Comparison of ENCODE assay signal across 13 cellular contexts in genomic region chrX:150202641-150203248, GRCh38.
DNase-seq lines count a peak whose midpoint lies in the region; TF ChIP-seq lines count a peak whose summit lies in the region.
"Had no signal": no experiment of that assay in that cellular context is flagged by ENCODE, and none has a peak within 500 bp of the region (broad histone marks: within the 10 kb centered on the region; RNA-seq: fewer than 3 reads in every experiment).

No MANE protein-coding gene starts in this region.

- TF ChIP-seq POLR2A in adrenal gland (IDR thresholded peaks at IDR 0.05) (no peak), suprapubic skin (IDR thresholded peaks at IDR 0.05) (no peak)

- intact Hi-C loops in adrenal gland (cut with DNase I) (loop anchor here in 1 of 2 donors (10.0 kb wide), 1 partner anchor 152 kb away; no protein-coding TSS in a partner anchor), PC-9 (cut with micrococcal nuclease; ENCODE audit: unreplicated experiment) (loop anchor here (5.0 kb wide), 3 partner anchors 150 to 280 kb away; no protein-coding TSS in a partner anchor), dorsolateral prefrontal cortex (cut with DNase I) (no loop called here)

- BruUV-seq in PC-9 (replicated peaks; lab: Mats Ljungman, UMichigan) = no TSS peak

- no peak overlapping the region for H2AFZ ChIP-seq in PC-9

- H3K4me3 ChIP-seq in adrenal gland (no peak overlapping the region), suprapubic skin (no peak overlapping the region), PC-9 (no peak overlapping the region), dorsolateral prefrontal cortex (no peak overlapping the region)

- H3K27me3 ChIP-seq in adrenal gland (no peaks in the 10 kb centered on the region), suprapubic skin (no peaks in the 10 kb centered on the region), PC-9 (ENCODE audit: insufficient read depth, low read depth) (no peaks in the 10 kb centered on the region), dorsolateral prefrontal cortex (peaks cover 0 to 64% (median 6%) of the 10 kb centered on the region in 45 donors)

- POLR2A ChIA-PET in PC-9 (lab: Charles Lee; ENCODE audit: unreplicated experiment) = no interaction called here

- no peak for TF ChIP-seq EP300 in suprapubic skin (IDR thresholded peaks at IDR 0.05)

- H3F3A ChIP-seq in PC-9 (ENCODE audit: insufficient read depth, low read depth) = peaks cover 15% of the 10 kb centered on the region; the same call in 1 of the 2 replicates

- no peaks in the 10 kb centered on the region for H3K79me2 ChIP-seq in PC-9 (ENCODE audit: low read depth)

- CTCF ChIA-PET in PC-9 (lab: Charles Lee) = no interaction called here

- 71 to 76% (median 73%) methylated on average over 5 to 11 of the region's 11 CpGs for WGBS in adrenal gland, 4 donors
- WGBS in suprapubic skin = 62% methylated on average over 11 of the region's 11 CpGs

- H3K36me3 ChIP-seq in adrenal gland (replicated peaks in 1 of 2) (no peaks in the 10 kb centered on the region), suprapubic skin (no peaks in the 10 kb centered on the region), PC-9 (ENCODE audit: low read depth) (no peaks in the 10 kb centered on the region)

- DNase-seq in NOMO-1 (lab: John Stamatoyannopoulos, UW; ENCODE audit: unreplicated experiment in 2 of 2) = peak; percentile 4 to 26
- DNase-seq in NOMO-1 treated with dmso at 0.1 percent for 144 hours (lab: John Stamatoyannopoulos, UW; ENCODE audit: unreplicated experiment) = no peak
- peak in 5 of 7 donors; percentile 15 to 59 (median 36) for DNase-seq in adrenal gland
- peak; percentile 19 for DNase-seq in foreskin melanocyte
- DNase-seq in suprapubic skin (ENCODE audit: low spot score in 2 of 2) = no peak
- DNase-seq in PC-9 = no peak
- no peak for DNase-seq in germinal center (ENCODE audit: low spot score)
- no peak for DNase-seq in dorsolateral prefrontal cortex
- DNase-seq: 8988T; anterior cingulate cortex; DMS79 treated with DMSO at 0.1 percent for 48 hours; erythroblast; stimulated activated naive CD4-positive, alpha-beta T cell treated with Interleukin-2 at 50 U/mL for 16 hours had no signal

- TF ChIP-seq CTCF in adrenal gland (IDR thresholded peaks at IDR 0.05) (no peak), suprapubic skin (IDR thresholded peaks at IDR 0.05) (no peak), PC-9 (conservative IDR thresholded peaks at IDR 0.05) (no peak), dorsolateral prefrontal cortex (IDR thresholded peaks at IDR 0.05 in 54 of 56, conservative IDR thresholded peaks at IDR 0.05 in 2 of 56; ENCODE audit: low read depth in 1 of 56, partially characterized antibody in 56 of 56) (no peak)

- H3K27ac ChIP-seq in adrenal gland (peak overlapping the region in 2 of 5 donors; percentile 54 to 86), suprapubic skin (peak overlapping the region; percentile 48), PC-9 (no peak overlapping the region), dorsolateral prefrontal cortex (no peak overlapping the region)

- H3K9me2 ChIP-seq in PC-9 (ENCODE audit: insufficient read depth) = no peaks in the 10 kb centered on the region

- H3K4me1 ChIP-seq in adrenal gland (replicated peaks in 1 of 2) (peaks cover 0 to 6% of the 10 kb centered on the region in 2 donors), suprapubic skin (peaks cover 3% of the 10 kb centered on the region), PC-9 (replicated peaks; ENCODE audit: insufficient read depth) (peaks cover 15% of the 10 kb centered on the region)

- H4K20me1 ChIP-seq in PC-9 (ENCODE audit: insufficient read depth) = no peaks in the 10 kb centered on the region

- H3K9me3 ChIP-seq in adrenal gland (replicated peaks in 1 of 3) (no peaks in the 10 kb centered on the region), suprapubic skin (no peaks in the 10 kb centered on the region), PC-9 (ENCODE audit: insufficient read depth, low read depth) (no peaks in the 10 kb centered on the region)

- H3K4me2 ChIP-seq in PC-9 = no peak overlapping the region

Comparison
In these comparisons a context has a peak if more than half of its experiments do, and no peak if none do; other contexts are left out.
1. DNase-seq: peak in NOMO-1 (2 of 2), adrenal gland (5 of 7) and foreskin melanocyte (single experiment); none in NOMO-1 treated with dmso at 0.1 percent for 144 hours (single experiment), suprapubic skin (0 of 2), PC-9 (0 of 2), germinal center (single experiment) and dorsolateral prefrontal cortex (0 of 10).